In the genomic region with DNA sequence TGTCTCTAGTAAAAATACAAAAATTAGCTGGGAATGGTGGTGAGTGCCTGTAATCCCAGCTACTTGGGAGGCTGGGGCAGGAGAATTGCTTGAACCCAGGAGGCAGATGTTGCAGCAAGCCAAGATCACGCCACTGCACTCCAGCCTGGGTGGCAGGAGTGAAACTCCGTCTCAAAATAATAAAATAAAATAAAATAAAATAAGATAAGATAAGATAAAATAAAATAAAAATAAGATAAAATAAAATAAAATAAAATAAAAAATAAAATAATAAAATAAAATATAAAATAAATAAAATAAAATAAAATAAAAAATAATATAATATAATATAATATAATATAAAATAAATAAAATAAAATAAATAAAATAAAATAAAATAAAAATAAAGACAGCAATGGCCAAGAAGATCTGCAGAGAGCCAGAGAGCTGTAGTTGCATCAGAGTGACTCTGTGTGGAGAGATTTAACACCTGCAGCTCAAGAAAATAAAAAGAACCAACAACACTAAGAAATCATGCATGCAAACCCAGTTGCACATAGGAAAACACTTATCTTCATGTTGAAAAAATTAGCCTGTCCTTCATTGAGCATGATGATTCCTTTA, we compare ENCODE assay signal across 26 cellular contexts.
"Had no signal": no experiment of that assay in that cellular context is flagged by ENCODE, and none has a peak within 500 bp of the region (broad histone marks: within the 10 kb centered on the region; RNA-seq: fewer than 3 reads in every experiment).

No MANE protein-coding gene starts in this region.

- H3K36me3 ChIP-seq: left lung, neural progenitor cell, ovary, prostate gland, spleen, suprapubic skin, thoracic aorta, tibial artery, vagina had no signal

- H3K27ac ChIP-seq: left lung, lower lobe of right lung, neural progenitor cell, ovary, prostate gland, skin epidermis, spleen, suprapubic skin, thoracic aorta, tibial artery, vagina had no signal

- FAIRE-seq: keratinocyte had no signal

- H3K4me3 ChIP-seq: left lung, lower lobe of right lung, neural progenitor cell, ovary, prostate gland, skin epidermis, spleen, suprapubic skin, thoracic aorta, tibial artery, vagina had no signal

- H3K4me1 ChIP-seq: left lung, lower lobe of right lung, neural progenitor cell, prostate gland, spleen, tibial artery, vagina had no signal

- DNase-seq: hippocampal formation; left colon; left lung; lower lobe of right lung; mammary epithelial cell; mesenchymal stem cell; naive B cell; natural killer cell; nephron progenitor cell; ovary; posterior cingulate gyrus; retina; right cardiac atrium; spleen; stimulated activated CD4-positive, alpha-beta T cell treated with anti-CD3 and anti-CD28 coated beads, Interleukin-4, amount 100 ng/mL, for 24 hours; stimulated activated naive CD4-positive, alpha-beta T cell; tibial artery had no signal

- ATAC-seq: left colon; left lung; natural killer cell; right cardiac atrium; sciatic nerve; stimulated activated effector memory CD8-positive, alpha-beta T cell treated with anti-CD3 and anti-CD28 coated beads, Interleukin-12 subunit alpha, Interleukin-12 subunit beta, amount 100 ng/mL, for 72 hours had no signal

- H3K9me3 ChIP-seq: left lung, lower lobe of right lung, ovary, prostate gland, spleen, suprapubic skin, thoracic aorta, tibial artery, vagina had no signal

- H3K27me3 ChIP-seq: left lung, ovary, suprapubic skin, vagina had no signal
